8 cellular contexts compared by ENCODE assay signal in genomic region chr1:26472901-26473845, GRCh38. TPM values are rescaled to one million over a fixed set of nuclear protein-coding genes. Genes with fewer than 3 reads are reported as not detected.
DNase-seq lines count a peak whose midpoint lies in the region; ATAC-seq and TF ChIP-seq lines count a peak whose summit lies in the region.

No MANE protein-coding gene starts in this region.

- H3K27me3 ChIP-seq in GM06990 (replicated peaks; ENCODE audit: control insufficient read depth, insufficient read depth, low read length) (no peaks in the 10 kb centered on the region), suprapubic skin (no peaks in the 10 kb centered on the region)

- TF ChIP-seq EP300 in suprapubic skin (IDR thresholded peaks at IDR 0.05) = no peak

- WGBS in suprapubic skin = 6% methylated on average over 39 of the region's 71 CpGs

- TF ChIP-seq CTCF in GM06990 (IDR thresholded peaks at IDR 0.05; ENCODE audit: insufficient read depth, low read length, poor library complexity, severe bottlenecking) = no peak
- no peak for TF ChIP-seq CTCF in glutamatergic neuron (IDR thresholded peaks at IDR 0.05; ENCODE audit: partially characterized antibody, unreplicated experiment)
- TF ChIP-seq CTCF in omental fat pad (IDR thresholded peaks at IDR 0.05) = no peak
- TF ChIP-seq CTCF in suprapubic skin (IDR thresholded peaks at IDR 0.05) = no peak

- ATAC-seq in HG02623 (IDR thresholded peaks at IDR 0.05; ENCODE audit: unreplicated experiment) (peak; percentile 76), omental fat pad (ENCODE audit: low FRiP score) (peak; percentile 84)

- peak overlapping the region; percentile 99 for H3K27ac ChIP-seq in suprapubic skin

- H3K4me1 ChIP-seq in suprapubic skin = peaks cover 55% of the 10 kb centered on the region

- peak in 1 of 2 donors; percentile 59 for TF ChIP-seq POLR2A in suprapubic skin (IDR thresholded peaks at IDR 0.05)

- H3K36me3 Mint-ChIP-seq in activated naive CD8-positive, alpha-beta T cell treated with anti-CD3 and anti-CD28 coated beads for 36 hours = peaks cover 47% of the 10 kb centered on the region
- no peaks in the 10 kb centered on the region for H3K36me3 Mint-ChIP-seq in glutamatergic neuron (ENCODE audit: unreplicated experiment)

- peak overlapping the region; percentile 92 for H3K4me3 Mint-ChIP-seq in activated naive CD8-positive, alpha-beta T cell treated with anti-CD3 and anti-CD28 coated beads for 36 hours
- H3K4me3 Mint-ChIP-seq in glutamatergic neuron (ENCODE audit: unreplicated experiment) = peak overlapping the region; percentile 92

- peak; percentile 96 for DNase-seq in GM06990 (ENCODE audit: extremely low read depth, insufficient read length)
- DNase-seq in NCI-H1105 (lab: John Stamatoyannopoulos, UW) = peak; percentile 91
- DNase-seq in SKM-1 treated with dmso at 0.1 percent for 144 hours (lab: John Stamatoyannopoulos, UW; ENCODE audit: unreplicated experiment) = peak; percentile 94
- DNase-seq in activated naive CD8-positive, alpha-beta T cell treated with anti-CD3 and anti-CD28 coated beads for 36 hours = peak; percentile 95
- peak; percentile 96 for DNase-seq in glutamatergic neuron
- DNase-seq in omental fat pad (ENCODE audit: low spot score) = peak; percentile 91
- peak; percentile 98 for DNase-seq in suprapubic skin (ENCODE audit: low spot score in 2 of 2)

- H3K4me1 Mint-ChIP-seq in activated naive CD8-positive, alpha-beta T cell treated with anti-CD3 and anti-CD28 coated beads for 36 hours = peaks cover 53% of the 10 kb centered on the region
- H3K4me1 Mint-ChIP-seq in glutamatergic neuron (ENCODE audit: low read depth, unreplicated experiment) = peaks cover 33% of the 10 kb centered on the region

- H3K4me3 ChIP-seq in GM06990 (replicated peaks; ENCODE audit: low read depth, low read length) = peak overlapping the region; percentile 69
- H3K4me3 ChIP-seq in suprapubic skin = peak overlapping the region; percentile 70

- H3K27me3 Mint-ChIP-seq in activated naive CD8-positive, alpha-beta T cell treated with anti-CD3 and anti-CD28 coated beads for 36 hours = no peaks in the 10 kb centered on the region
- peaks cover 11% of the 10 kb centered on the region for H3K27me3 Mint-ChIP-seq in glutamatergic neuron (ENCODE audit: unreplicated experiment)

- H3K36me3 ChIP-seq in GM06990 (ENCODE audit: control insufficient read depth, insufficient read depth, low read length) (peaks cover 24% of the 10 kb centered on the region), suprapubic skin (peaks cover 36% of the 10 kb centered on the region)

- H3K9me3 Mint-ChIP-seq in activated naive CD8-positive, alpha-beta T cell treated with anti-CD3 and anti-CD28 coated beads for 36 hours = no peaks in the 10 kb centered on the region
- peaks cover 10% of the 10 kb centered on the region for H3K9me3 Mint-ChIP-seq in glutamatergic neuron (ENCODE audit: unreplicated experiment)

- peak overlapping the region; percentile 83 for H3K27ac Mint-ChIP-seq in activated naive CD8-positive, alpha-beta T cell treated with anti-CD3 and anti-CD28 coated beads for 36 hours
- peak overlapping the region; percentile 82 for H3K27ac Mint-ChIP-seq in glutamatergic neuron (ENCODE audit: unreplicated experiment)

- no peaks in the 10 kb centered on the region for H3K9me3 ChIP-seq in suprapubic skin

RNA-seq across cellular contexts. Expression of gene HMGN2, which starts 0.9 kb away (rescaled TPM):
- 100 to 1,000 TPM; 948 to 957 TPM for total RNA-seq in activated naive CD8-positive, alpha-beta T cell treated with anti-CD3 and anti-CD28 coated beads for 36 hours
- total RNA-seq in glutamatergic neuron (ENCODE audit: unreplicated experiment) (187 TPM), omental fat pad (100 to 1,000 TPM; 108 to 161 (median 121) TPM), suprapubic skin (100 to 1,000 TPM; 101 to 194 (median 146) TPM)

RNA-seq across cellular contexts. Expression of gene DHDDS, which starts 41.1 kb away (rescaled TPM):
- 10 to 100 TPM; 43.8 to 45.9 TPM for total RNA-seq in activated naive CD8-positive, alpha-beta T cell treated with anti-CD3 and anti-CD28 coated beads for 36 hours
- total RNA-seq in glutamatergic neuron (ENCODE audit: unreplicated experiment) (64.6 TPM), omental fat pad (100 to 1,000 TPM in 1 of 4 donors, 10 to 100 TPM in 3; 44.9 to 117 (median 82.8) TPM), suprapubic skin (10 to 100 TPM; 35.6 to 55.8 (median 45.3) TPM)

RNA-seq across cellular contexts. Expression of gene RPS6KA1, which starts 56.4 kb away (rescaled TPM):
- 100 to 1,000 TPM; 131 to 133 TPM for total RNA-seq in activated naive CD8-positive, alpha-beta T cell treated with anti-CD3 and anti-CD28 coated beads for 36 hours
- 10.8 TPM for total RNA-seq in glutamatergic neuron (ENCODE audit: unreplicated experiment)
- total RNA-seq in omental fat pad = 10 to 100 TPM; 11.4 to 46.1 (median 28.1) TPM
- total RNA-seq in suprapubic skin = 10 to 100 TPM; 37.8 to 50.9 (median 43.7) TPM

Comparison
In these comparisons a context has a peak if more than half of its experiments do, and no peak if none do; other contexts are left out.
1. Peak in every context shown above with its lines: DNase-seq, ATAC-seq, H3K4me3 ChIP-seq and H3K27ac ChIP-seq.